ENCODE assay signal across 1 cellular context in the genomic region with DNA sequence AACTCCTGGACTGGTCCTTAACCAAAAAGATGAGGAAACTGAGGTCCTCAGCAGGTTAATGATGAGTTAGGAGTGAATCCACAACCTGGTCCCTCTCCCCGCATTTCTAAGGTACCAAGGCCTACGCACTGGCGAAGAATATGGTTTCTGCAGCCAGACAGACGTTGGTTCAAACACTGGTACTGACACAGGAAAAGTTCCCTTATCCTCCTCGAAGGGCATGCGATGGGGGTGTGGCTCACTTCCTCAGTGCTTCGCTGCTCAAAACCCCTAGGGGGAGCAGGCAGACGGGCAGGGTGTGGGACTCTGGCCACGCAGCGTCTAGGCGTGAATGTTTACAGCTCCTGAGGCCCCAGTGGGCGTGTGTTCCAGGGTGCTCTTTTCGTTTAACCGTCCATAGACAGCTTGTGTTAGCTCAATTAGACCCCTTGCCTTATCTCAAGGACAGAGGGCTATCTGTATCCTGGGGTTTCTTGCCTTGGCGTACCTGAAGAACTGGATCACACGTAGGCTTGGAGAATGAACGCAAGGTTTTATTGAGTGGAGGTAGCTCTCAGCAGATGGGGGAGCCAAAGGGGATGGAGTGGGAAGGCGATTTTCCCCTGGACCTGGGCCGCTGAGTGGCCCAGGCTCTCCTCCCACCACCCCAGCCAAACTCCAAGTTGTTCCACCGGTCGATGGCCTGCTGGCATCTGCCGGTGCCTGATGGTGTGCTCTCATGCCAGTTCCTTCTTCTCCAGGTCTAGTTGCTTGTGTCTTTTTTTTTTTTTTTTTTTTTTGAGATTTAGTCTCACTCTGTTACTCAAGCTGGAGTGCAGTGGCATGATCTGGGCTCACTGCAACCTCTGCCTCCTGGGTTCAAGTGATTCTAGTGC.
TF ChIP-seq lines count a peak whose summit lies in the region.

No MANE protein-coding gene starts in this region.

TF ChIP-seq in HepG2, 621 proteins besides CTCF, POLR2A, EP300 and RAD21 (continued from another document and continues in another):
- TF ChIP-seq, protein P1, sequence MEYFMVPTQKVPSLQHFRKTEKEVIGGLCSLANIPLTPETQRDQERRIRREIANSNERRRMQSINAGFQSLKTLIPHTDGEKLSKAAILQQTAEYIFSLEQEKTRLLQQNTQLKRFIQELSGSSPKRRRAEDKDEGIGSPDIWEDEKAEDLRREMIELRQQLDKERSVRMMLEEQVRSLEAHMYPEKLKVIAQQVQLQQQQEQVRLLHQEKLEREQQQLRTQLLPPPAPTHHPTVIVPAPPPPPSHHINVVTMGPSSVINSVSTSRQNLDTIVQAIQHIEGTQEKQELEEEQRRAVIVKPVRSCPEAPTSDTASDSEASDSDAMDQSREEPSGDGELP (IDR thresholded peaks at IDR 0.05; ENCODE audit: borderline replicate concordance, low read depth): no peak
- 0 out of 2 replicates have a peak, but pooled peaks have one; percentile 45 for TF ChIP-seq ARNTL (CRISPR knock-in tag; IDR thresholded peaks at IDR 0.05)
- TF ChIP-seq ZSCAN21 (CRISPR knock-in tag; IDR thresholded peaks at IDR 0.05; ENCODE audit: borderline replicate concordance): no peak; the same call in 1 of the 2 replicates
- peak; percentile 20; the same call in 1 of the 2 replicates for TF ChIP-seq CHCHD3 (CRISPR knock-in tag; IDR thresholded peaks at IDR 0.05)
- TF ChIP-seq SRY (CRISPR knock-in tag; IDR thresholded peaks at IDR 0.05): no peak
- peak; percentile 74 for TF ChIP-seq ZNF331 (CRISPR knock-in tag; IDR thresholded peaks at IDR 0.05)
- no peak for TF ChIP-seq FLYWCH1 (CRISPR knock-in tag; IDR thresholded peaks at IDR 0.05)
- TF ChIP-seq KDM6A (CRISPR knock-in tag; IDR thresholded peaks at IDR 0.05; ENCODE audit: low read depth): no peak
- TF ChIP-seq ZNF260 (CRISPR knock-in tag; IDR thresholded peaks at IDR 0.05; ENCODE audit: borderline replicate concordance, low read depth): 0 out of 2 replicates have a peak, but pooled peaks have one; percentile 67
- no peak for TF ChIP-seq ZNF709 (CRISPR knock-in tag; IDR thresholded peaks at IDR 0.05)
- TF ChIP-seq, protein P2, sequence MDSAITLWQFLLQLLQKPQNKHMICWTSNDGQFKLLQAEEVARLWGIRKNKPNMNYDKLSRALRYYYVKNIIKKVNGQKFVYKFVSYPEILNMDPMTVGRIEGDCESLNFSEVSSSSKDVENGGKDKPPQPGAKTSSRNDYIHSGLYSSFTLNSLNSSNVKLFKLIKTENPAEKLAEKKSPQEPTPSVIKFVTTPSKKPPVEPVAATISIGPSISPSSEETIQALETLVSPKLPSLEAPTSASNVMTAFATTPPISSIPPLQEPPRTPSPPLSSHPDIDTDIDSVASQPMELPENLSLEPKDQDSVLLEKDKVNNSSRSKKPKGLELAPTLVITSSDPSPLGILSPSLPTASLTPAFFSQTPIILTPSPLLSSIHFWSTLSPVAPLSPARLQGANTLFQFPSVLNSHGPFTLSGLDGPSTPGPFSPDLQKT (CRISPR knock-in tag; IDR thresholded peaks at IDR 0.05; ENCODE audit: borderline replicate concordance): no peak
- 0 out of 2 replicates have a peak, but pooled peaks have one; percentile 82 for TF ChIP-seq ZNF180 (CRISPR knock-in tag; IDR thresholded peaks at IDR 0.05; ENCODE audit: borderline replicate concordance, low read depth)
- TF ChIP-seq MAFF (IDR thresholded peaks at IDR 0.05; ENCODE audit: low read depth, low read length): no peak
- TF ChIP-seq MAZ (IDR thresholded peaks at IDR 0.05; ENCODE audit: borderline replicate concordance, low read depth, low read length): no peak
- no peak for TF ChIP-seq MAZ (CRISPR knock-in tag; IDR thresholded peaks at IDR 0.05; ENCODE audit: low read depth)
- no peak for TF ChIP-seq ISX (CRISPR knock-in tag; conservative IDR thresholded peaks at IDR 0.05)
- no peak for TF ChIP-seq ARNT2 (CRISPR knock-in tag; IDR thresholded peaks at IDR 0.05; ENCODE audit: low read depth)
- TF ChIP-seq ELF1 (CRISPR knock-in tag; IDR thresholded peaks at IDR 0.05): peak; percentile 72; the same call in 1 of the 2 replicates
- peak; percentile 78; the same call in 1 of the 2 replicates for TF ChIP-seq SALL2 (CRISPR knock-in tag; IDR thresholded peaks at IDR 0.05)
- no peak for TF ChIP-seq GATAD1 (CRISPR knock-in tag; IDR thresholded peaks at IDR 0.05)
- TF ChIP-seq, protein P3, sequence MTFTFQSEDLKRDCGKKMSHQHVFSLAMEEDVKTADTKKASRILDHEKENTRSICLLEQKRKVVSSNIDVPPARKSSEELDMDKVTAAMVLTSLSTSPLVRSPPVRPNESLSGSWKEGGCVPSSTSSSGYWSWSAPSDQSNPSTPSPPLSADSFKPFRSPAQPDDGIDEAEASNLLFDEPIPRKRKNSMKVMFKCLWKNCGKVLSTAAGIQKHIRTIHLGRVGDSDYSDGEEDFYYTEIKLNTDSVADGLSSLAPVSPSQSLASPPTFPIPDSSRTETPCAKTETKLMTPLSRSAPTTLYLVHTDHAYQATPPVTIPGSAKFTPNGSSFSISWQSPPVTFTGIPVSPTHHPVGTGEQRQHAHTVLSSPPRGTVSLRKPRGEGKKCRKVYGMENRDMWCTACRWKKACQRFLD (CRISPR knock-in tag; IDR thresholded peaks at IDR 0.05; ENCODE audit: borderline replicate concordance): peak; percentile 75; the same call in 1 of the 2 replicates
- TF ChIP-seq ZNF484 (CRISPR knock-in tag; IDR thresholded peaks at IDR 0.05; ENCODE audit: borderline replicate concordance, low read depth): no peak
- TF ChIP-seq ZBTB1 (CRISPR knock-in tag; IDR thresholded peaks at IDR 0.05; ENCODE audit: borderline replicate concordance): no peak
- TF ChIP-seq TBP (CRISPR knock-in tag; IDR thresholded peaks at IDR 0.05): no peak
- no peak for TF ChIP-seq ZNF468 (CRISPR knock-in tag; IDR thresholded peaks at IDR 0.05)
- TF ChIP-seq MIXL1 (CRISPR knock-in tag; IDR thresholded peaks at IDR 0.05): no peak
- no peak for TF ChIP-seq CC2D1A (CRISPR knock-in tag; IDR thresholded peaks at IDR 0.05)
- no peak for TF ChIP-seq GTF2F1 (IDR thresholded peaks at IDR 0.05; ENCODE audit: low read length)
- TF ChIP-seq ZNF788 (CRISPR knock-in tag; IDR thresholded peaks at IDR 0.05; ENCODE audit: borderline replicate concordance): peak; percentile 75; the same call in 1 of the 2 replicates
- TF ChIP-seq ZNF235 (CRISPR knock-in tag; IDR thresholded peaks at IDR 0.05; ENCODE audit: borderline replicate concordance): peak; percentile 51; the same call in 1 of the 2 replicates
- TF ChIP-seq, protein P4, sequence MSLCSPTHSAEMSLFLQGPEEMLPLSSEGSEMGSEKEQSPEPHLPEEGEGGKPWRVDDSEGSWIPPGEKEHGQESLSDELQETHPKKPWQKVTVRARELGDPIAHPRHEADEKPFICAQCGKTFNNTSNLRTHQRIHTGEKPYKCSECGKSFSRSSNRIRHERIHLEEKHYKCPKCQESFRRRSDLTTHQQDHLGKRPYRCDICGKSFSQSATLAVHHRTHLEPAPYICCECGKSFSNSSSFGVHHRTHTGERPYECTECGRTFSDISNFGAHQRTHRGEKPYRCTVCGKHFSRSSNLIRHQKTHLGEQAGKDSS (CRISPR knock-in tag; IDR thresholded peaks at IDR 0.05; ENCODE audit: borderline replicate concordance, low read depth): peak; percentile 92; the same call in 1 of the 2 replicates
- peak; percentile 34; the same call in 1 of the 2 replicates for TF ChIP-seq RARA (CRISPR knock-in tag; IDR thresholded peaks at IDR 0.05)
- TF ChIP-seq HIVEP1 (CRISPR knock-in tag; IDR thresholded peaks at IDR 0.05): no peak
- peak; percentile 62 for TF ChIP-seq ZNF781 (CRISPR knock-in tag; IDR thresholded peaks at IDR 0.05; ENCODE audit: borderline replicate concordance, not compliant biosample characterization)
- peak; percentile 66; the same call in 1 of the 2 replicates for TF ChIP-seq ZNF230 (CRISPR knock-in tag; IDR thresholded peaks at IDR 0.05)
- no peak for TF ChIP-seq NFKBIZ (CRISPR knock-in tag; IDR thresholded peaks at IDR 0.05)
- TF ChIP-seq SMYD3 (CRISPR knock-in tag; IDR thresholded peaks at IDR 0.05): no peak
- TF ChIP-seq, protein P5, sequence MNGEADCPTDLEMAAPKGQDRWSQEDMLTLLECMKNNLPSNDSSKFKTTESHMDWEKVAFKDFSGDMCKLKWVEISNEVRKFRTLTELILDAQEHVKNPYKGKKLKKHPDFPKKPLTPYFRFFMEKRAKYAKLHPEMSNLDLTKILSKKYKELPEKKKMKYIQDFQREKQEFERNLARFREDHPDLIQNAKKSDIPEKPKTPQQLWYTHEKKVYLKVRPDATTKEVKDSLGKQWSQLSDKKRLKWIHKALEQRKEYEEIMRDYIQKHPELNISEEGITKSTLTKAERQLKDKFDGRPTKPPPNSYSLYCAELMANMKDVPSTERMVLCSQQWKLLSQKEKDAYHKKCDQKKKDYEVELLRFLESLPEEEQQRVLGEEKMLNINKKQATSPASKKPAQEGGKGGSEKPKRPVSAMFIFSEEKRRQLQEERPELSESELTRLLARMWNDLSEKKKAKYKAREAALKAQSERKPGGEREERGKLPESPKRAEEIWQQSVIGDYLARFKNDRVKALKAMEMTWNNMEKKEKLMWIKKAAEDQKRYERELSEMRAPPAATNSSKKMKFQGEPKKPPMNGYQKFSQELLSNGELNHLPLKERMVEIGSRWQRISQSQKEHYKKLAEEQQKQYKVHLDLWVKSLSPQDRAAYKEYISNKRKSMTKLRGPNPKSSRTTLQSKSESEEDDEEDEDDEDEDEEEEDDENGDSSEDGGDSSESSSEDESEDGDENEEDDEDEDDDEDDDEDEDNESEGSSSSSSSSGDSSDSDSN (CRISPR knock-in tag; IDR thresholded peaks at IDR 0.05): peak; percentile 51
- peak; percentile 91 for TF ChIP-seq KLF12 (CRISPR knock-in tag; IDR thresholded peaks at IDR 0.05; ENCODE audit: borderline replicate concordance)
- no peak for TF ChIP-seq IKZF1 (IDR thresholded peaks at IDR 0.05)
- peak; percentile 54; the same call in 1 of the 2 replicates for TF ChIP-seq RXRA (CRISPR knock-in tag; IDR thresholded peaks at IDR 0.05)
- no peak for TF ChIP-seq ZNF382 (CRISPR knock-in tag; IDR thresholded peaks at IDR 0.05; ENCODE audit: borderline replicate concordance)
- no peak for TF ChIP-seq ZNF224 (CRISPR knock-in tag; IDR thresholded peaks at IDR 0.05)
- TF ChIP-seq, protein P6, sequence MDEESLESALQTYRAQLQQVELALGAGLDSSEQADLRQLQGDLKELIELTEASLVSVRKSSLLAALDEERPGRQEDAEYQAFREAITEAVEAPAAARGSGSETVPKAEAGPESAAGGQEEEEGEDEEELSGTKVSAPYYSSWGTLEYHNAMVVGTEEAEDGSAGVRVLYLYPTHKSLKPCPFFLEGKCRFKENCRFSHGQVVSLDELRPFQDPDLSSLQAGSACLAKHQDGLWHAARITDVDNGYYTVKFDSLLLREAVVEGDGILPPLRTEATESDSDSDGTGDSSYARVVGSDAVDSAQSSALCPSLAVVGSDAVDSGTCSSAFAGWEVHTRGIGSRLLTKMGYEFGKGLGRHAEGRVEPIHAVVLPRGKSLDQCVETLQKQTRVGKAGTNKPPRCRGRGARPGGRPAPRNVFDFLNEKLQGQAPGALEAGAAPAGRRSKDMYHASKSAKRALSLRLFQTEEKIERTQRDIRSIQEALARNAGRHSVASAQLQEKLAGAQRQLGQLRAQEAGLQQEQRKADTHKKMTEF (CRISPR knock-in tag; IDR thresholded peaks at IDR 0.05): peak; percentile 45; the same call in 1 of the 2 replicates
- TF ChIP-seq, protein P7, sequence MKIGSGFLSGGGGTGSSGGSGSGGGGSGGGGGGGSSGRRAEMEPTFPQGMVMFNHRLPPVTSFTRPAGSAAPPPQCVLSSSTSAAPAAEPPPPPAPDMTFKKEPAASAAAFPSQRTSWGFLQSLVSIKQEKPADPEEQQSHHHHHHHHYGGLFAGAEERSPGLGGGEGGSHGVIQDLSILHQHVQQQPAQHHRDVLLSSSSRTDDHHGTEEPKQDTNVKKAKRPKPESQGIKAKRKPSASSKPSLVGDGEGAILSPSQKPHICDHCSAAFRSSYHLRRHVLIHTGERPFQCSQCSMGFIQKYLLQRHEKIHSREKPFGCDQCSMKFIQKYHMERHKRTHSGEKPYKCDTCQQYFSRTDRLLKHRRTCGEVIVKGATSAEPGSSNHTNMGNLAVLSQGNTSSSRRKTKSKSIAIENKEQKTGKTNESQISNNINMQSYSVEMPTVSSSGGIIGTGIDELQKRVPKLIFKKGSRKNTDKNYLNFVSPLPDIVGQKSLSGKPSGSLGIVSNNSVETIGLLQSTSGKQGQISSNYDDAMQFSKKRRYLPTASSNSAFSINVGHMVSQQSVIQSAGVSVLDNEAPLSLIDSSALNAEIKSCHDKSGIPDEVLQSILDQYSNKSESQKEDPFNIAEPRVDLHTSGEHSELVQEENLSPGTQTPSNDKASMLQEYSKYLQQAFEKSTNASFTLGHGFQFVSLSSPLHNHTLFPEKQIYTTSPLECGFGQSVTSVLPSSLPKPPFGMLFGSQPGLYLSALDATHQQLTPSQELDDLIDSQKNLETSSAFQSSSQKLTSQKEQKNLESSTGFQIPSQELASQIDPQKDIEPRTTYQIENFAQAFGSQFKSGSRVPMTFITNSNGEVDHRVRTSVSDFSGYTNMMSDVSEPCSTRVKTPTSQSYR (CRISPR knock-in tag; IDR thresholded peaks at IDR 0.05; ENCODE audit: borderline replicate concordance): no peak
- TF ChIP-seq, protein P8, sequence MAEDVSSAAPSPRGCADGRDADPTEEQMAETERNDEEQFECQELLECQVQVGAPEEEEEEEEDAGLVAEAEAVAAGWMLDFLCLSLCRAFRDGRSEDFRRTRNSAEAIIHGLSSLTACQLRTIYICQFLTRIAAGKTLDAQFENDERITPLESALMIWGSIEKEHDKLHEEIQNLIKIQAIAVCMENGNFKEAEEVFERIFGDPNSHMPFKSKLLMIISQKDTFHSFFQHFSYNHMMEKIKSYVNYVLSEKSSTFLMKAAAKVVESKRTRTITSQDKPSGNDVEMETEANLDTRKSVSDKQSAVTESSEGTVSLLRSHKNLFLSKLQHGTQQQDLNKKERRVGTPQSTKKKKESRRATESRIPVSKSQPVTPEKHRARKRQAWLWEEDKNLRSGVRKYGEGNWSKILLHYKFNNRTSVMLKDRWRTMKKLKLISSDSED (CRISPR knock-in tag; IDR thresholded peaks at IDR 0.05): no peak
- no peak for TF ChIP-seq ZSCAN30 (CRISPR knock-in tag; IDR thresholded peaks at IDR 0.05)
- TF ChIP-seq, protein P9, sequence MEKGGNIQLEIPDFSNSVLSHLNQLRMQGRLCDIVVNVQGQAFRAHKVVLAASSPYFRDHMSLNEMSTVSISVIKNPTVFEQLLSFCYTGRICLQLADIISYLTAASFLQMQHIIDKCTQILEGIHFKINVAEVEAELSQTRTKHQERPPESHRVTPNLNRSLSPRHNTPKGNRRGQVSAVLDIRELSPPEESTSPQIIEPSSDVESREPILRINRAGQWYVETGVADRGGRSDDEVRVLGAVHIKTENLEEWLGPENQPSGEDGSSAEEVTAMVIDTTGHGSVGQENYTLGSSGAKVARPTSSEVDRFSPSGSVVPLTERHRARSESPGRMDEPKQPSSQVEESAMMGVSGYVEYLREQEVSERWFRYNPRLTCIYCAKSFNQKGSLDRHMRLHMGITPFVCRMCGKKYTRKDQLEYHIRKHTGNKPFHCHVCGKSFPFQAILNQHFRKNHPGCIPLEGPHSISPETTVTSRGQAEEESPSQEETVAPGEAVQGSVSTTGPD (CRISPR knock-in tag; IDR thresholded peaks at IDR 0.05): no peak
